1 cellular context compared by ENCODE assay signal in genomic region chr12:8996682-8997405, GRCh38.
TF ChIP-seq lines count a peak whose summit lies in the region.

No MANE protein-coding gene starts in this region.

TF ChIP-seq in GM12878, 131 proteins besides CTCF, POLR2A, EP300 and RAD21 (continued from another document and continues in another):
- no peak for TF ChIP-seq E4F1 (IDR thresholded peaks at IDR 0.05; ENCODE audit: borderline replicate concordance, partially characterized antibody)
- no peak for TF ChIP-seq FOS (IDR thresholded peaks at IDR 0.05; ENCODE audit: borderline replicate concordance, extremely low read depth, insufficient read length)
- no peak for TF ChIP-seq PBX3 (IDR thresholded peaks at IDR 0.05; ENCODE audit: insufficient replicate concordance, low read depth, low read length)
- peak; percentile 67; the same call in 1 of the 2 replicates for TF ChIP-seq ZNF24 (IDR thresholded peaks at IDR 0.05)
- no peak for TF ChIP-seq FOXK2 (IDR thresholded peaks at IDR 0.05)
- TF ChIP-seq TAF1 (IDR thresholded peaks at IDR 0.05; ENCODE audit: borderline replicate concordance, low read depth, low read length): no peak
- TF ChIP-seq POLR2AphosphoS2 (IDR thresholded peaks at IDR 0.05; ENCODE audit: low read depth, low read length): no peak
- TF ChIP-seq ZBED1 (IDR thresholded peaks at IDR 0.05; ENCODE audit: borderline replicate concordance): peak; percentile 90; the same call in 1 of the 2 replicates
- TF ChIP-seq, protein P1, sequence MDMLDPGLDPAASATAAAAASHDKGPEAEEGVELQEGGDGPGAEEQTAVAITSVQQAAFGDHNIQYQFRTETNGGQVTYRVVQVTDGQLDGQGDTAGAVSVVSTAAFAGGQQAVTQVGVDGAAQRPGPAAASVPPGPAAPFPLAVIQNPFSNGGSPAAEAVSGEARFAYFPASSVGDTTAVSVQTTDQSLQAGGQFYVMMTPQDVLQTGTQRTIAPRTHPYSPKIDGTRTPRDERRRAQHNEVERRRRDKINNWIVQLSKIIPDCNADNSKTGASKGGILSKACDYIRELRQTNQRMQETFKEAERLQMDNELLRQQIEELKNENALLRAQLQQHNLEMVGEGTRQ (IDR thresholded peaks at IDR 0.05; ENCODE audit: borderline replicate concordance, low read depth, low read length): no peak
- no peak for TF ChIP-seq WRNIP1 (IDR thresholded peaks at IDR 0.05; ENCODE audit: borderline replicate concordance, low read depth, low read length)
- TF ChIP-seq MYB (IDR thresholded peaks at IDR 0.05; ENCODE audit: borderline replicate concordance, low read depth, low read length): no peak
- TF ChIP-seq HDAC2 (IDR thresholded peaks at IDR 0.05): no peak
- TF ChIP-seq CHD1 (IDR thresholded peaks at IDR 0.05; ENCODE audit: low read depth, low read length): no peak
- no peak for TF ChIP-seq ZSCAN29 (IDR thresholded peaks at IDR 0.05)
- TF ChIP-seq ESRRA (IDR thresholded peaks at IDR 0.05; ENCODE audit: low read length): no peak
- no peak for TF ChIP-seq BCLAF1 (IDR thresholded peaks at IDR 0.05)
- TF ChIP-seq TCF7 (IDR thresholded peaks at IDR 0.05; ENCODE audit: borderline replicate concordance): peak; percentile 71
- TF ChIP-seq MEF2A (IDR thresholded peaks at IDR 0.05; ENCODE audit: insufficient read depth, low read depth, low read length): peak; percentile 81; the same call in 1 of the 2 replicates
- peak; percentile 99 for TF ChIP-seq SPI1 (IDR thresholded peaks at IDR 0.05; ENCODE audit: borderline replicate concordance, insufficient read depth, low read depth, low read length)
- TF ChIP-seq MYC (IDR thresholded peaks at IDR 0.05; ENCODE audit: insufficient read depth, insufficient read length, insufficient replicate concordance, low read length, severe bottlenecking): no peak
- no peak for TF ChIP-seq CBX3 (IDR thresholded peaks at IDR 0.05; ENCODE audit: borderline replicate concordance, low read depth)
- peak; percentile 97 for TF ChIP-seq BACH1 (IDR thresholded peaks at IDR 0.05; ENCODE audit: borderline replicate concordance)
- no peak for TF ChIP-seq EGR1 (IDR thresholded peaks at IDR 0.05; ENCODE audit: borderline replicate concordance in 1 of 2, low read depth in 2 of 2, low read length in 2 of 2)
- TF ChIP-seq NFIC (IDR thresholded peaks at IDR 0.05; ENCODE audit: low read depth, low read length): peak; percentile 98
- peak; percentile 99 for TF ChIP-seq BCL11A (IDR thresholded peaks at IDR 0.05; ENCODE audit: low read depth, low read length)
- TF ChIP-seq SKIL (IDR thresholded peaks at IDR 0.05; ENCODE audit: low read depth, poor library complexity, severe bottlenecking): peak; percentile 82
- TF ChIP-seq, protein P2, sequence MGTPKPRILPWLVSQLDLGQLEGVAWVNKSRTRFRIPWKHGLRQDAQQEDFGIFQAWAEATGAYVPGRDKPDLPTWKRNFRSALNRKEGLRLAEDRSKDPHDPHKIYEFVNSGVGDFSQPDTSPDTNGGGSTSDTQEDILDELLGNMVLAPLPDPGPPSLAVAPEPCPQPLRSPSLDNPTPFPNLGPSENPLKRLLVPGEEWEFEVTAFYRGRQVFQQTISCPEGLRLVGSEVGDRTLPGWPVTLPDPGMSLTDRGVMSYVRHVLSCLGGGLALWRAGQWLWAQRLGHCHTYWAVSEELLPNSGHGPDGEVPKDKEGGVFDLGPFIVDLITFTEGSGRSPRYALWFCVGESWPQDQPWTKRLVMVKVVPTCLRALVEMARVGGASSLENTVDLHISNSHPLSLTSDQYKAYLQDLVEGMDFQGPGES (IDR thresholded peaks at IDR 0.05): no peak
- peak; percentile 79 for TF ChIP-seq ATF7 (IDR thresholded peaks at IDR 0.05; ENCODE audit: low read depth)
- no peak; the same call in 1 of the 2 replicates for TF ChIP-seq CBX5 (IDR thresholded peaks at IDR 0.05; ENCODE audit: low read depth)
- no peak for TF ChIP-seq RBBP5 (conservative IDR thresholded peaks at IDR 0.05)
- TF ChIP-seq, protein P3, sequence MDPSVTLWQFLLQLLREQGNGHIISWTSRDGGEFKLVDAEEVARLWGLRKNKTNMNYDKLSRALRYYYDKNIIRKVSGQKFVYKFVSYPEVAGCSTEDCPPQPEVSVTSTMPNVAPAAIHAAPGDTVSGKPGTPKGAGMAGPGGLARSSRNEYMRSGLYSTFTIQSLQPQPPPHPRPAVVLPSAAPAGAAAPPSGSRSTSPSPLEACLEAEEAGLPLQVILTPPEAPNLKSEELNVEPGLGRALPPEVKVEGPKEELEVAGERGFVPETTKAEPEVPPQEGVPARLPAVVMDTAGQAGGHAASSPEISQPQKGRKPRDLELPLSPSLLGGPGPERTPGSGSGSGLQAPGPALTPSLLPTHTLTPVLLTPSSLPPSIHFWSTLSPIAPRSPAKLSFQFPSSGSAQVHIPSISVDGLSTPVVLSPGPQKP (IDR thresholded peaks at IDR 0.05; ENCODE audit: low read depth, low read length): peak; percentile 11; the same call in 1 of the 2 replicates
- TF ChIP-seq EED (IDR thresholded peaks at IDR 0.05; ENCODE audit: low read depth): peak; percentile 99
- TF ChIP-seq, protein P4, sequence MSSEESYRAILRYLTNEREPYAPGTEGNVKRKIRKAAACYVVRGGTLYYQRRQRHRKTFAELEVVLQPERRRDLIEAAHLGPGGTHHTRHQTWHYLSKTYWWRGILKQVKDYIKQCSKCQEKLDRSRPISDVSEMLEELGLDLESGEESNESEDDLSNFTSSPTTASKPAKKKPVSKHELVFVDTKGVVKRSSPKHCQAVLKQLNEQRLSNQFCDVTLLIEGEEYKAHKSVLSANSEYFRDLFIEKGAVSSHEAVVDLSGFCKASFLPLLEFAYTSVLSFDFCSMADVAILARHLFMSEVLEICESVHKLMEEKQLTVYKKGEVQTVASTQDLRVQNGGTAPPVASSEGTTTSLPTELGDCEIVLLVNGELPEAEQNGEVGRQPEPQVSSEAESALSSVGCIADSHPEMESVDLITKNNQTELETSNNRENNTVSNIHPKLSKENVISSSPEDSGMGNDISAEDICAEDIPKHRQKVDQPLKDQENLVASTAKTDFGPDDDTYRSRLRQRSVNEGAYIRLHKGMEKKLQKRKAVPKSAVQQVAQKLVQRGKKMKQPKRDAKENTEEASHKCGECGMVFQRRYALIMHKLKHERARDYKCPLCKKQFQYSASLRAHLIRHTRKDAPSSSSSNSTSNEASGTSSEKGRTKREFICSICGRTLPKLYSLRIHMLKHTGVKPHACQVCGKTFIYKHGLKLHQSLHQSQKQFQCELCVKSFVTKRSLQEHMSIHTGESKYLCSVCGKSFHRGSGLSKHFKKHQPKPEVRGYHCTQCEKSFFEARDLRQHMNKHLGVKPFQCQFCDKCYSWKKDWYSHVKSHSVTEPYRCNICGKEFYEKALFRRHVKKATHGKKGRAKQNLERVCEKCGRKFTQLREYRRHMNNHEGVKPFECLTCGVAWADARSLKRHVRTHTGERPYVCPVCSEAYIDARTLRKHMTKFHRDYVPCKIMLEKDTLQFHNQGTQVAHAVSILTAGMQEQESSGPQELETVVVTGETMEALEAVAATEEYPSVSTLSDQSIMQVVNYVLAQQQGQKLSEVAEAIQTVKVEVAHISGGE (CRISPR knock-in tag; IDR thresholded peaks at IDR 0.05): no peak
- TF ChIP-seq ZNF207 (IDR thresholded peaks at IDR 0.05; ENCODE audit: borderline replicate concordance): no peak
- 0 out of 2 replicates have a peak, but pooled peaks have one; percentile 57 for TF ChIP-seq CREB1 (IDR thresholded peaks at IDR 0.05; ENCODE audit: low read depth)
- 0 out of 4 replicates have a peak, but pooled peaks of 1 of the 2 experiments have one; percentile 52 for TF ChIP-seq CEBPB (IDR thresholded peaks at IDR 0.05; ENCODE audit: borderline replicate concordance in 1 of 2, low read depth in 2 of 2, low read length in 2 of 2)
- TF ChIP-seq BCL3 (IDR thresholded peaks at IDR 0.05; ENCODE audit: borderline replicate concordance, insufficient read depth, low read depth, low read length, poor library complexity, severe bottlenecking): peak; percentile 91
- peak; percentile 92 for TF ChIP-seq IKZF1 (conservative IDR thresholded peaks at IDR 0.05)
- peak; percentile 55; the same call in 1 of the 2 replicates for TF ChIP-seq STAT3 (IDR thresholded peaks at IDR 0.05; ENCODE audit: low read depth, low read length)
- TF ChIP-seq HSF1 (IDR thresholded peaks at IDR 0.05; ENCODE audit: low read depth, low read length): no peak
- peak; percentile 94; the same call in 1 of the 2 replicates for TF ChIP-seq MTA3 (IDR thresholded peaks at IDR 0.05; ENCODE audit: borderline replicate concordance, low read length)
- TF ChIP-seq EZH2 (IDR thresholded peaks at IDR 0.05; ENCODE audit: borderline replicate concordance, control insufficient read depth, low read depth, low read length): no peak
- no peak for TF ChIP-seq HDAC6 (IDR thresholded peaks at IDR 0.05; ENCODE audit: unreplicated experiment)
